Comparison of ENCODE assay signal across 1 cellular context in genomic region chr15:63505842-63506222, GRCh38.
TF ChIP-seq lines count a peak whose summit lies in the region.

No MANE protein-coding gene starts in this region.

TF ChIP-seq in IMR-90, 13 proteins besides CTCF, POLR2A, EP300 and RAD21 (continued from another document):
- no peak for TF ChIP-seq NFE2L2 (IDR thresholded peaks at IDR 0.05; ENCODE audit: low read depth, low read length)
